ENCODE assay signal across 22 cellular contexts in genomic region chr7:107728276-107728675, GRCh38.
"Had no signal": no experiment of that assay in that cellular context is flagged by ENCODE, and none has a peak within 500 bp of the region (broad histone marks: within the 10 kb centered on the region; RNA-seq: fewer than 3 reads in every experiment).

No MANE protein-coding gene starts in this region.

- H3K4me3 ChIP-seq: K562 had no signal

- H3K27ac ChIP-seq: KMS-11, RWPE1 had no signal

- H3K4me3 Mint-ChIP-seq: IgD-negative memory B cell had no signal

- H3K9me3 ChIP-seq: SK-N-SH had no signal

- H3K36me3 Mint-ChIP-seq: IgD-negative memory B cell had no signal

- ATAC-seq: HepG2, K562, Panc1, PC-3 had no signal

- H3K4me2 ChIP-seq: KMS-11, SK-N-SH had no signal

- H3K9me2 ChIP-seq: SK-N-SH had no signal

- H3K9me3 Mint-ChIP-seq: IgD-negative memory B cell had no signal

- DNase-seq: Kasumi-1, MV-4-11, NCI-H1048, NCI-H1105, NCI-H1417, NCI-H1436 treated with DMSO at 0.1 percent for 48 hours, NCI-H1694, NCI-H187 treated with DMSO at 0.1 percent for 48 hours, NCI-H2029 treated with DMSO at 0.1 percent for 48 hours, NCI-H345, NCI-H446 treated with DMSO at 0.1 percent for 48 hours, NCI-H510A treated with DMSO at 0.1 percent for 48 hours, NCI-H526, PC-3, SHP77, SK-N-SH had no signal
